In the genomic region with DNA sequence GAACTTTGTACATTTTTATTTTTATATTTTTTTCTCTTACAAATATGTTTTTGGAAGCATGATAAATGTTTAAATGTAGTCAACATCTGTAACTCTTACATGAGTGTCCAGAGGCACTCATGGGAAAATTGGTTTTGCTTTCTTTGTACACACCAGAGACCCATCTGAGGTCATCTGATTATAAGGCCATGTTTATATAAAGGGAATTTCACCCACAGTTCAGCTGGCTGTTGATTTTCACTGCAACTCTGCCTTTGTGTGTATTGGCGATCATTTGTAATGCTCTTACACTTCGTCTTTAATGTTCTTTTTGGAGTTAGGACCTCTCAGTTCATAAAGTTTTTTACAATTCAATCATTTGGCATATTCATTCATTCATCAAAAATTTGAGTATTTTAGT, we compare ENCODE assay signal across 15 cellular contexts. TPM values are rescaled to one million over a fixed set of nuclear protein-coding genes. Genes with fewer than 3 reads are reported as not detected.
"Had no signal": no experiment of that assay in that cellular context is flagged by ENCODE, and none has a peak within 500 bp of the region (broad histone marks: within the 10 kb centered on the region; RNA-seq: fewer than 3 reads in every experiment).

No MANE protein-coding gene starts in this region.

- H3K27ac ChIP-seq: testis, WERI-Rb-1 had no signal

- H3K4me3 ChIP-seq: testis had no signal

- H3K27me3 ChIP-seq: testis had no signal

- ATAC-seq: activated CD4-positive, alpha-beta T cell treated with anti-CD3 and anti-CD28 coated beads for 36 hours; activated CD8-positive, alpha-beta T cell treated with anti-CD3 and anti-CD28 coated beads for 36 hours; left colon; stimulated activated naive CD8-positive, alpha-beta T cell treated with anti-CD3 and anti-CD28 coated beads, Interleukin-15, amount 100 ng/mL, for 72 hours; T-cell had no signal

- DNase-seq: activated CD4-positive, alpha-beta T cell treated with anti-CD3 and anti-CD28 coated beads for 36 hours; activated CD8-positive, alpha-beta memory T cell treated with anti-CD3 and anti-CD28 coated beads, Interleukin-2, amount 50 U/mL, for 4 hours; activated CD8-positive, alpha-beta T cell treated with anti-CD3 and anti-CD28 coated beads for 36 hours; activated naive CD4-positive, alpha-beta T cell; endodermal cell; immature natural killer cell; left colon; stimulated activated CD4-positive, alpha-beta T cell treated with anti-CD3 and anti-CD28 coated beads, Interleukin-4, amount 100 ng/mL, for 24 hours; stimulated activated naive CD8-positive, alpha-beta T cell treated with anti-CD3 and anti-CD28 coated beads, Interleukin-15, amount 100 ng/mL, for 72 hours; T-cell; testis; WERI-Rb-1 had no signal

- H3K4me1 ChIP-seq: testis had no signal

- H3K9me3 ChIP-seq: testis had no signal

RNA-seq across cellular contexts. Expression of a gene that starts 28.1 kb away (rescaled TPM):
- total RNA-seq: urinary bladder had no signal
- polyA plus RNA-seq: adipose tissue, neural cell, urinary bladder had no signal
